ENCODE assay signal across 13 cellular contexts in genomic region chr4:163930086-163930485, GRCh38.
A peak's percentile ranks its signal among the peaks of the same experiment; 100 is the strongest.
DNase-seq lines count a peak whose midpoint lies in the region; ATAC-seq and TF ChIP-seq lines count a peak whose summit lies in the region.
"Had no signal": no experiment of that assay in that cellular context is flagged by ENCODE, and none has a peak within 500 bp of the region (broad histone marks: within the 10 kb centered on the region; RNA-seq: fewer than 3 reads in every experiment).

No MANE protein-coding gene starts in this region.

- intact Hi-C loops in PC-3 (cut with micrococcal nuclease) (loop anchor here (1.0 to 10.0 kb wide), 2 partner anchors 82 to 375 kb away; no protein-coding TSS in a partner anchor), cardiac septum (cut with DNase I) (no loop called here), PC-9 (cut with micrococcal nuclease; ENCODE audit: unreplicated experiment) (no loop called here)

- CTCF ChIA-PET in PC-3 (lab: Charles Lee) (no interaction called here), PC-9 (lab: Charles Lee) (no interaction called here)

- no peaks in the 10 kb centered on the region for H3K4me1 ChIP-seq in PC-3 (ENCODE audit: insufficient read depth, low read length)
- no peaks in the 10 kb centered on the region for H3K4me1 ChIP-seq in foreskin keratinocyte
- no peaks in the 10 kb centered on the region for H3K4me1 ChIP-seq in PC-9 (replicated peaks; ENCODE audit: insufficient read depth)

- H3K9me3 ChIP-seq in PC-3 (ENCODE audit: low read length) (no peaks in the 10 kb centered on the region), PC-9 (ENCODE audit: insufficient read depth, low read depth) (no peaks in the 10 kb centered on the region)

- no peaks in the 10 kb centered on the region for H3K36me3 ChIP-seq in PC-3 (ENCODE audit: low read depth, low read length)
- H3K36me3 ChIP-seq in PC-9 (ENCODE audit: low read depth): no peaks in the 10 kb centered on the region

- POLR2A ChIA-PET in PC-3 (lab: Charles Lee; ENCODE audit: unreplicated experiment): no interaction called here
- POLR2A ChIA-PET in PC-9 (lab: Charles Lee; ENCODE audit: unreplicated experiment): no interaction called here

- DNase-seq in NCI-H82 (lab: John Stamatoyannopoulos, UW) (peak; percentile 14), NCI-H82 treated with DMSO at 0.1 percent for 48 hours (lab: John Stamatoyannopoulos, UW; ENCODE audit: unreplicated experiment) (no peak), ACHN (peak; percentile 9), PC-3 (no peak), foreskin keratinocyte (no peak), cardiac septum (ENCODE audit: low spot score) (no peak), D341Med (ENCODE audit: low spot score) (no peak), PC-9 (no peak)
- DNase-seq: 8988T; CD4-positive, alpha-beta memory T cell; DMS79 had no signal

- H3F3A ChIP-seq in PC-3 (ENCODE audit: low read length, unreplicated experiment) (no peaks in the 10 kb centered on the region), PC-9 (ENCODE audit: insufficient read depth, low read depth) (no peaks in the 10 kb centered on the region)

- no peak overlapping the region for H3K9ac ChIP-seq in PC-3 (ENCODE audit: low read length)

- H3K4me2 ChIP-seq in PC-3 (ENCODE audit: low read length): no peak overlapping the region
- H3K4me2 ChIP-seq in PC-9: no peak overlapping the region

- no peaks in the 10 kb centered on the region for H4K20me1 ChIP-seq in PC-3 (ENCODE audit: low read length)
- no peaks in the 10 kb centered on the region for H4K20me1 ChIP-seq in PC-9 (ENCODE audit: insufficient read depth)

- no peak for ATAC-seq in PC-3
- ATAC-seq in foreskin keratinocyte: no peak
- ATAC-seq: GM12878 had no signal

- H3K9me2 ChIP-seq in PC-3 (replicated peaks; ENCODE audit: low read length): no peaks in the 10 kb centered on the region
- H3K9me2 ChIP-seq in PC-9 (ENCODE audit: insufficient read depth): no peaks in the 10 kb centered on the region

- in situ Hi-C loops in ACHN (cut with HindIII; ENCODE audit: low pct_ligation_motif_present, low pct_unique_long_range_greater_than_20kb, low sequenced_read_pairs): no loop called here

- H3K79me2 ChIP-seq in PC-3 (ENCODE audit: low read length) (no peaks in the 10 kb centered on the region), PC-9 (ENCODE audit: low read depth) (no peaks in the 10 kb centered on the region)

- no peak overlapping the region for H3K4me3 ChIP-seq in PC-3 (ENCODE audit: low read length)
- H3K4me3 ChIP-seq in PC-9: no peak overlapping the region
- H3K4me3 ChIP-seq: GM12878 had no signal

- H2AFZ ChIP-seq in PC-3 (ENCODE audit: low read length) (no peak overlapping the region), PC-9 (no peak overlapping the region)

- 0 out of 2 replicates have a peak, but pooled peaks have one; percentile 14 for TF ChIP-seq CTCF in PC-3 (conservative IDR thresholded peaks at IDR 0.05; ENCODE audit: low read depth, low read length)
- TF ChIP-seq CTCF in foreskin keratinocyte (conservative IDR thresholded peaks at IDR 0.05): peak; percentile 11
- TF ChIP-seq CTCF in PC-9 (conservative IDR thresholded peaks at IDR 0.05): no peak

- no peak overlapping the region for H3K27ac ChIP-seq in PC-3 (ENCODE audit: low read length)
- H3K27ac ChIP-seq in foreskin keratinocyte: no peak overlapping the region
- no peak overlapping the region for H3K27ac ChIP-seq in PC-9
- H3K27ac ChIP-seq: C4-2B had no signal

- BruUV-seq in PC-3 (replicated peaks; lab: Mats Ljungman, UMichigan) (no TSS peak), PC-9 (replicated peaks; lab: Mats Ljungman, UMichigan) (no TSS peak)

- no peaks in the 10 kb centered on the region for H3K27me3 ChIP-seq in PC-3 (ENCODE audit: low read length)
- H3K27me3 ChIP-seq in foreskin keratinocyte: no peaks in the 10 kb centered on the region
- no peaks in the 10 kb centered on the region for H3K27me3 ChIP-seq in PC-9 (ENCODE audit: insufficient read depth, low read depth)

Comparison
In these comparisons a context has a peak if more than half of its experiments do, and no peak if none do; other contexts are left out.
1. DNase-seq: peak in NCI-H82 (single experiment) and ACHN (single experiment); none in NCI-H82 treated with DMSO at 0.1 percent for 48 hours (single experiment), PC-3 (single experiment), foreskin keratinocyte (0 of 2), cardiac septum (single experiment), D341Med (single experiment) and PC-9 (0 of 2).